In genomic region chr7:70730451-70731110, GRCh38 we compare ENCODE assay signal across 21 cellular contexts.
DNase-seq lines count a peak whose midpoint lies in the region; ATAC-seq and TF ChIP-seq lines count a peak whose summit lies in the region.
"Had no signal": no experiment of that assay in that cellular context is flagged by ENCODE, and none has a peak within 500 bp of the region (broad histone marks: within the 10 kb centered on the region; RNA-seq: fewer than 3 reads in every experiment).

No MANE protein-coding gene starts in this region.

- BruUV-seq in mammary epithelial cell (replicated peaks; lab: Mats Ljungman, UMichigan): no TSS peak
- BruUV-seq in MCF 10A (replicated peaks; lab: Mats Ljungman, UMichigan): no TSS peak

- dilution Hi-C loops in mammary epithelial cell (cut with HindIII; ENCODE audit: low sequenced_read_pairs): no loop called here

- DNase-seq in mammary epithelial cell (peak; percentile 77), MCF 10A (ENCODE audit: unreplicated experiment) (no peak), amniotic epithelial cell (ENCODE audit: low read depth) (peak; percentile 7), foreskin keratinocyte (peak; percentile 73 to 81), upper lobe of right lung (no peak), NCI-H1048 (lab: John Stamatoyannopoulos, UW) (no peak), NOMO-1 treated with dmso at 0.1 percent for 144 hours (lab: John Stamatoyannopoulos, UW; ENCODE audit: unreplicated experiment) (no peak), body of pancreas (no peak)
- DNase-seq: Calu3; CD8-positive, alpha-beta memory T cell; DMS153; KBM-7; NCI-H1092 treated with DMSO at 0.1 percent for 48 hours; NCI-H1436 treated with DMSO at 0.1 percent for 48 hours; NCI-H1930; NCI-H2227 treated with DMSO at 0.1 percent for 48 hours; NCI-H510A; NCI-H748 treated with DMSO at 0.1 percent for 48 hours; NK-92 treated with Interleukin-12 subunit alpha and Interleukin-12 subunit beta, amount 100 ng/mL, for 24 hours; SIG-M5 had no signal

- H3K9me3 ChIP-seq in mammary epithelial cell (replicated peaks; ENCODE audit: insufficient read depth, low read length) (no peaks in the 10 kb centered on the region), upper lobe of right lung (no peaks in the 10 kb centered on the region), body of pancreas (no peaks in the 10 kb centered on the region)

- intact Hi-C loops in mammary epithelial cell (cut with micrococcal nuclease): loop anchor here (10.0 kb wide), 1 partner anchor 1004 kb away; no protein-coding TSS in a partner anchor
- intact Hi-C loops in MCF 10A (cut with micrococcal nuclease): no loop called here
- intact Hi-C loops in upper lobe of right lung (cut with DNase I): no loop called here
- intact Hi-C loops in body of pancreas (cut with DNase I): no loop called here

- H3K4me1 ChIP-seq in mammary epithelial cell (ENCODE audit: insufficient read depth, low read length): peaks cover 2% of the 10 kb centered on the region
- peaks cover 1% of the 10 kb centered on the region for H3K4me1 ChIP-seq in foreskin keratinocyte
- H3K4me1 ChIP-seq in upper lobe of right lung: no peaks in the 10 kb centered on the region
- no peaks in the 10 kb centered on the region for H3K4me1 ChIP-seq in body of pancreas

- H3K27me3 Mint-ChIP-seq in MCF 10A (ENCODE audit: insufficient read depth, unreplicated experiment): no peaks in the 10 kb centered on the region

- CTCF ChIA-PET in mammary epithelial cell (lab: Charles Lee; ENCODE audit: low non-redundant PET): no interaction called here
- CTCF ChIA-PET in MCF 10A (lab: Yijun Ruan, JAX): interaction anchor here (0.7 to 1.4 kb wide), 2 partner anchors 12 to 15 kb away, joined by 3 read pairs; no protein-coding TSS in a partner anchor

- TF ChIP-seq POLR2A in body of pancreas (IDR thresholded peaks at IDR 0.05): no peak

- no peak overlapping the region for H2AFZ ChIP-seq in mammary epithelial cell (ENCODE audit: low read depth, low read length)

- no peak overlapping the region for H3K9ac ChIP-seq in mammary epithelial cell (ENCODE audit: insufficient read depth, low read length)

- H3K36me3 ChIP-seq in mammary epithelial cell (ENCODE audit: insufficient read depth, low read length) (peaks cover 2% of the 10 kb centered on the region), upper lobe of right lung (no peaks in the 10 kb centered on the region), body of pancreas (replicated peaks in 1 of 2; ENCODE audit: insufficient read depth in 1 of 2, low read depth in 2 of 2) (no peaks in the 10 kb centered on the region)

- peaks cover 18% of the 10 kb centered on the region for H3K9me3 Mint-ChIP-seq in MCF 10A (ENCODE audit: unreplicated experiment)

- TF ChIP-seq CTCF in mammary epithelial cell (conservative IDR thresholded peaks at IDR 0.05 in 1 of 2, IDR thresholded peaks at IDR 0.05 in 1 of 2; ENCODE audit: extremely low read depth in 1 of 2, insufficient read depth in 1 of 2, low read depth in 1 of 2, low read length in 2 of 2) (no peak), MCF 10A (IDR thresholded peaks at IDR 0.05; ENCODE audit: unreplicated experiment) (no peak), foreskin keratinocyte (conservative IDR thresholded peaks at IDR 0.05) (no peak), upper lobe of right lung (IDR thresholded peaks at IDR 0.05) (no peak), body of pancreas (IDR thresholded peaks at IDR 0.05) (no peak)

- peaks cover 1% of the 10 kb centered on the region for H3K4me1 Mint-ChIP-seq in MCF 10A (ENCODE audit: insufficient read depth, unreplicated experiment)

- H3K27ac Mint-ChIP-seq in MCF 10A (ENCODE audit: low read depth, unreplicated experiment): no peak overlapping the region

- peaks cover 79% of the 10 kb centered on the region for H3K79me2 ChIP-seq in mammary epithelial cell (ENCODE audit: insufficient read depth, low read length)

- H3K4me2 ChIP-seq in mammary epithelial cell (ENCODE audit: insufficient read depth, low read depth, low read length): peak overlapping the region; percentile 8

- WGBS in mammary epithelial cell (ENCODE audit: low coverage, missing lambda C conversion rate): 76% methylated on average over 7 of the region's 7 CpGs
- 83% methylated on average over 7 of the region's 7 CpGs for WGBS in body of pancreas, 2 donors

- H3K36me3 Mint-ChIP-seq in MCF 10A (ENCODE audit: insufficient read depth, unreplicated experiment): no peaks in the 10 kb centered on the region

- in situ Hi-C loops in mammary epithelial cell (cut with MboI; ENCODE audit: low sequenced_read_pairs in 2 of 2): no loop called here

- H3K4me3 ChIP-seq in mammary epithelial cell (replicated peaks in 1 of 3; ENCODE audit: insufficient read depth in 1 of 3, low read depth in 2 of 3, low read length in 3 of 3) (no peak overlapping the region), upper lobe of right lung (no peak overlapping the region), body of pancreas (no peak overlapping the region)

- no peaks in the 10 kb centered on the region for H4K20me1 ChIP-seq in mammary epithelial cell (ENCODE audit: insufficient read depth, low read length)

- H3K4me3 Mint-ChIP-seq in MCF 10A (ENCODE audit: unreplicated experiment): no peak overlapping the region
- H3K4me3 Mint-ChIP-seq: CD8-positive, alpha-beta memory T cell had no signal

- peak; percentile 35 for ATAC-seq in foreskin keratinocyte
- no peak for ATAC-seq in upper lobe of right lung
- ATAC-seq in body of pancreas: no peak
- ATAC-seq: Panc1 had no signal

- H3K27ac ChIP-seq in mammary epithelial cell (ENCODE audit: insufficient read depth, low read depth, low read length) (no peak overlapping the region), foreskin keratinocyte (no peak overlapping the region), upper lobe of right lung (peak overlapping the region; percentile 38), body of pancreas (no peak overlapping the region)

- POLR2A ChIA-PET in MCF 10A (lab: Yijun Ruan, JAX): no interaction called here

- H3K27me3 ChIP-seq in mammary epithelial cell (ENCODE audit: insufficient read depth, low read length) (no peaks in the 10 kb centered on the region), foreskin keratinocyte (no peaks in the 10 kb centered on the region), upper lobe of right lung (no peaks in the 10 kb centered on the region), body of pancreas (no peaks in the 10 kb centered on the region)

Comparison
In these comparisons a context has a peak if more than half of its experiments do, and no peak if none do; other contexts are left out.
1. DNase-seq: peak in mammary epithelial cell (single experiment), amniotic epithelial cell (single experiment) and foreskin keratinocyte (2 of 2); none in MCF 10A (single experiment), upper lobe of right lung (single experiment), NCI-H1048 (single experiment), NOMO-1 treated with dmso at 0.1 percent for 144 hours (single experiment) and body of pancreas (0 of 4).